9 cellular contexts compared by ENCODE assay signal in the genomic region with DNA sequence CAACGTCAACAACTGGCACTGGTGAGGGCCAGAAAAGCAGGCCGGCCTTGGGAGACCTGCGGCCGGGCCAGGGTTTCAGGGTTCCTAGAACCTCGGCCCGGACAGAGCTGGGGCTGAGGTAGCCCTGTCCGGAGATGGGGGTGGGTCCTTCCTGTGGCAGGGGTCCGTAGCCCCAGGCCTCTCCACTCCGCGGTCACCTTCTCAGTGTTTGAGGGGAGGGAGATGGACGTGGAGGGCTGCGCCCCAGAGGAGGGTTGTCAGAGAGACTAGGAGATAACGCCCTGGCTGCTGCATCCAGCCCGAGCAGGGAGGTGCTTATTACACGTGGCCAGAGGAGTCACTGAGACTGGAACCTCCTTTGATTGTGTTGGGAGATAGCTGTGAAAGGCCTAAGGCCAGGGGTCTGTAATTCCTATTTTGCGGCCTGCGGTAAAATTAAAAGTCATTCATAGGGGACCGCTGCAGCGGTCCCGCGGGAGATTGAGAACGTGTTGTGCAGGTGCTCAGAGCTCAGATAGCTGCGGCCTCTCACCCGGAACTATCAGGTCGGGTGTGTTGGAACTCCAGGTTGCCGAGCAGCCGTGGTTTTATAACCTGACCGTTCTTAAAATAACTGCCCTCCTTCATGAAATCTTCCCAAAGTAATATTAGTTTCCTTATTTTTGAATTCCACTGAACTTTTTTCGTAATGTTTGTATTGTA. TPM values are rescaled to one million over a fixed set of nuclear protein-coding genes. Genes with fewer than 3 reads are reported as not detected.
A peak's percentile ranks its signal among the peaks of the same experiment; 100 is the strongest.
DNase-seq lines count a peak whose midpoint lies in the region; ATAC-seq and TF ChIP-seq lines count a peak whose summit lies in the region.
"Had no signal": no experiment of that assay in that cellular context is flagged by ENCODE, and none has a peak within 500 bp of the region (broad histone marks: within the 10 kb centered on the region; RNA-seq: fewer than 3 reads in every experiment).

No MANE protein-coding gene starts in this region.

- DNase-seq in GM12865 (ENCODE audit: low read depth), result peak; percentile 49
- peak; percentile 65 for DNase-seq in GM23338 (ENCODE audit: low spot score)
- DNase-seq in Karpas-422, result peak; percentile 94
- DNase-seq in activated CD4-positive, alpha-beta T cell treated with anti-CD3 and anti-CD28 coated beads for 48 hours, result peak; percentile 53
- peak in 1 of 2 experiments; percentile 56 for DNase-seq in mesothelial cell of epicardium (ENCODE audit: low spot score in 2 of 2, unreplicated experiment in 2 of 2)
- DNase-seq in stimulated activated naive B cell treated with anti-CD40 and anti-IgM and Interleukin-4, amounts not matched to agents 10 μg/mL and 1 μg/mL and 100 μg/mL, for 72 hours, result peak; percentile 18
- no peak for DNase-seq in dedifferentiated amniotic fluid mesenchymal stem cell (ENCODE audit: extremely low spot score)

- no peaks in the 10 kb centered on the region for H3K9me3 ChIP-seq in Karpas-422 (ENCODE audit: low read length)
- no peaks in the 10 kb centered on the region for H3K9me3 ChIP-seq in ectodermal cell (ENCODE audit: control insufficient read depth, low read length)

- peak overlapping the region; percentile 87 for H3K9ac ChIP-seq in Karpas-422 (ENCODE audit: low read length)

- H3K27ac Mint-ChIP-seq in GM23338 (peak overlapping the region; percentile 100), mesothelial cell of epicardium (peak overlapping the region; percentile 100)
- H3K27ac Mint-ChIP-seq in stimulated activated naive B cell treated with anti-CD40 and anti-IgM and Interleukin-4, amounts not matched to agents 10 μg/mL and 1 μg/mL and 100 μg/mL, for 72 hours, result peak overlapping the region; percentile 100

- H3K27ac ChIP-seq in GM23338 (ENCODE audit: low read depth) (no peak overlapping the region; the same call in 1 of the 2 replicates), Karpas-422 (ENCODE audit: low read length) (peak overlapping the region; percentile 89), ectodermal cell (ENCODE audit: insufficient read depth, low read depth, low read length, poor library complexity, severe bottlenecking) (peak overlapping the region; percentile 79)

- H3K9me3 Mint-ChIP-seq in GM23338 (no peaks in the 10 kb centered on the region; the same call in 2 of the 3 replicates), mesothelial cell of epicardium (no peaks in the 10 kb centered on the region)
- H3K9me3 Mint-ChIP-seq in stimulated activated naive B cell treated with anti-CD40 and anti-IgM and Interleukin-4, amounts not matched to agents 10 μg/mL and 1 μg/mL and 100 μg/mL, for 72 hours, result no peaks in the 10 kb centered on the region

- peaks cover 25% of the 10 kb centered on the region for H4K20me1 ChIP-seq in GM23338 (replicated peaks; ENCODE audit: insufficient read depth)
- H4K20me1 ChIP-seq in Karpas-422 (ENCODE audit: insufficient read depth, low read depth, low read length), result peaks cover 37% of the 10 kb centered on the region

- H3K4me1 ChIP-seq in GM23338 (ENCODE audit: insufficient read depth) (peaks cover 5% of the 10 kb centered on the region), Karpas-422 (ENCODE audit: low read length) (peaks cover 30% of the 10 kb centered on the region), ectodermal cell (ENCODE audit: control insufficient read depth, insufficient read depth, low read length) (peaks cover 12% of the 10 kb centered on the region)

- peaks cover 37% of the 10 kb centered on the region for H3K36me3 ChIP-seq in GM23338 (ENCODE audit: insufficient read depth)
- peaks cover 34% of the 10 kb centered on the region for H3K36me3 ChIP-seq in Karpas-422 (ENCODE audit: insufficient read depth, low read length)
- H3K36me3 ChIP-seq in ectodermal cell (ENCODE audit: control insufficient read depth, insufficient read depth, low read length), result peaks cover 30% of the 10 kb centered on the region

- H3K4me2 ChIP-seq in GM23338, result peak overlapping the region; percentile 85
- peak overlapping the region; percentile 89 for H3K4me2 ChIP-seq in Karpas-422 (ENCODE audit: low read depth, low read length, poor library complexity, severe bottlenecking)

- peaks cover 45% of the 10 kb centered on the region for H3K36me3 Mint-ChIP-seq in GM23338 (ENCODE audit: low read depth)
- H3K36me3 Mint-ChIP-seq in mesothelial cell of epicardium, result peaks cover 23% of the 10 kb centered on the region
- peaks cover 21 to 33% of the 10 kb centered on the region in 2 donors for H3K36me3 Mint-ChIP-seq in stimulated activated naive B cell treated with anti-CD40 and anti-IgM and Interleukin-4, amounts not matched to agents 10 μg/mL and 1 μg/mL and 100 μg/mL, for 72 hours

- H3K27me3 Mint-ChIP-seq in GM23338 (ENCODE audit: insufficient read depth, low read depth, poor library complexity) (peaks cover 12% of the 10 kb centered on the region), mesothelial cell of epicardium (ENCODE audit: low read depth) (no peaks in the 10 kb centered on the region)
- no peaks in the 10 kb centered on the region for H3K27me3 Mint-ChIP-seq in stimulated activated naive B cell treated with anti-CD40 and anti-IgM and Interleukin-4, amounts not matched to agents 10 μg/mL and 1 μg/mL and 100 μg/mL, for 72 hours

- H3K4me1 Mint-ChIP-seq in GM23338 (peaks cover 18% of the 10 kb centered on the region), mesothelial cell of epicardium (peaks cover 24% of the 10 kb centered on the region)
- peaks cover 19 to 48% of the 10 kb centered on the region in 2 donors for H3K4me1 Mint-ChIP-seq in stimulated activated naive B cell treated with anti-CD40 and anti-IgM and Interleukin-4, amounts not matched to agents 10 μg/mL and 1 μg/mL and 100 μg/mL, for 72 hours

- peaks cover 49% of the 10 kb centered on the region for H3K79me2 ChIP-seq in GM23338 (replicated peaks; ENCODE audit: insufficient read depth)
- peaks cover 69% of the 10 kb centered on the region for H3K79me2 ChIP-seq in Karpas-422 (ENCODE audit: low read length)

- H3K4me3 ChIP-seq in GM12865 (ENCODE audit: low read depth, low read length) (peak overlapping the region; percentile 77), GM23338 (peak overlapping the region; percentile 80), Karpas-422 (ENCODE audit: low read length) (peak overlapping the region; percentile 94), ectodermal cell (ENCODE audit: insufficient read depth, low read depth, low read length) (peak overlapping the region; percentile 98)

- TF ChIP-seq CTCF in GM12865 (IDR thresholded peaks at IDR 0.05; ENCODE audit: insufficient read depth, low read depth, low read length, missing control alignments) (no peak), GM23338 (conservative IDR thresholded peaks at IDR 0.05; ENCODE audit: low read depth in 2 of 2) (no peak), mesothelial cell of epicardium (IDR thresholded peaks at IDR 0.05; ENCODE audit: unreplicated experiment) (no peak)

- WGBS in ectodermal cell, 2 experiments, result 0 to 1% methylated on average over 28 to 29 of the region's 29 CpGs

- H3F3A ChIP-seq in GM23338 (replicated peaks; ENCODE audit: low read depth), result no peaks in the 10 kb centered on the region

- ATAC-seq in GM23338, result peak; percentile 36
- peak; percentile 32 to 35 for ATAC-seq in stimulated activated naive B cell treated with anti-CD40 and anti-IgM and Interleukin-4, amounts not matched to agents 10 μg/mL and 1 μg/mL and 100 μg/mL, for 72 hours (replicated peaks)

- H3K27me3 ChIP-seq in GM23338 (ENCODE audit: insufficient read depth), result no peaks in the 10 kb centered on the region
- no peaks in the 10 kb centered on the region for H3K27me3 ChIP-seq in Karpas-422 (ENCODE audit: low read length)
- H3K27me3 ChIP-seq in ectodermal cell (ENCODE audit: control insufficient read depth, insufficient read depth, low read length, poor library complexity, severe bottlenecking), result no peaks in the 10 kb centered on the region

- H3K4me3 Mint-ChIP-seq in GM23338 (peak overlapping the region; percentile 99), mesothelial cell of epicardium (peak overlapping the region; percentile 100)
- peak overlapping the region; percentile 98 to 99 for H3K4me3 Mint-ChIP-seq in stimulated activated naive B cell treated with anti-CD40 and anti-IgM and Interleukin-4, amounts not matched to agents 10 μg/mL and 1 μg/mL and 100 μg/mL, for 72 hours

- H3K9me2 ChIP-seq in GM23338 (ENCODE audit: insufficient read depth), result no peaks in the 10 kb centered on the region
- no peaks in the 10 kb centered on the region for H3K9me2 ChIP-seq in Karpas-422 (replicated peaks; ENCODE audit: insufficient read depth, low read length)

- peak overlapping the region; percentile 61; the same call in 1 of the 2 replicates for H2AFZ ChIP-seq in GM23338
- H2AFZ ChIP-seq in Karpas-422 (ENCODE audit: low read length), result peak overlapping the region; percentile 97; the same call in 1 of the 2 replicates

RNA-seq across cellular contexts. Expression of a gene that starts 0.5 kb away (rescaled TPM):
- total RNA-seq in GM23338 (2014; rRNA removed; shearing (Covaris generic)), result 175 and 177 TPM in 2 replicates
- 213 TPM in 2 replicates for polyA plus RNA-seq in GM23338 (2016; fragmentation: Nextera tagmentation; extraction: Ambion mirVana)
- total RNA-seq in Karpas-422 (2014; rRNA removed; shearing (Covaris generic); ENCODE audit: low replicate concordance), result 200 and 369 TPM in 2 replicates
- 109 TPM for polyA plus RNA-seq in ectodermal cell (2013, experiment 1 of 4)
- 96.1 TPM for polyA plus RNA-seq in ectodermal cell (2013, experiment 2 of 4)
- polyA plus RNA-seq in ectodermal cell (2013, experiment 3 of 4), result 89.6 TPM
- 92.3 TPM for polyA plus RNA-seq in ectodermal cell (2013, experiment 4 of 4)
- 99.9 to 125 TPM (median 119 TPM) in 3 replicates for total RNA-seq in mesothelial cell of epicardium

RNA-seq across cellular contexts. Expression of a gene that starts 1.0 kb away (rescaled TPM):
- total RNA-seq in GM23338 (2014; rRNA removed; shearing (Covaris generic)), result 21.8 and 27.1 TPM in 2 replicates
- 7.8 and 9.4 TPM in 2 replicates for polyA plus RNA-seq in GM23338 (2016; fragmentation: Nextera tagmentation; extraction: Ambion mirVana)
- 33.9 and 39.0 TPM in 2 replicates for total RNA-seq in Karpas-422 (2014; rRNA removed; shearing (Covaris generic); ENCODE audit: low replicate concordance)
- polyA plus RNA-seq in ectodermal cell (2013, experiment 1 of 4), result 37.0 TPM
- polyA plus RNA-seq in ectodermal cell (2013, experiment 2 of 4), result 33.8 TPM
- polyA plus RNA-seq in ectodermal cell (2013, experiment 3 of 4), result 31.5 TPM
- polyA plus RNA-seq in ectodermal cell (2013, experiment 4 of 4), result 33.6 TPM
- 25.8 to 29.7 TPM (median 27.8 TPM) in 3 replicates for total RNA-seq in mesothelial cell of epicardium

RNA-seq across cellular contexts. Expression of a gene that starts 35.1 kb away (rescaled TPM):
- not detected in 2 replicates for total RNA-seq in GM23338 (2014; rRNA removed; shearing (Covaris generic))
- polyA plus RNA-seq in GM23338 (2016; fragmentation: Nextera tagmentation; extraction: Ambion mirVana), result 0.24 TPM in 1 of 2 replicates, not detected in the other
- 0.60 and 0.97 TPM in 2 replicates for total RNA-seq in Karpas-422 (2014; rRNA removed; shearing (Covaris generic); ENCODE audit: low replicate concordance)
- 0.56 TPM for polyA plus RNA-seq in ectodermal cell (2013, experiment 1 of 4)
- polyA plus RNA-seq in ectodermal cell (2013, experiment 2 of 4), result 0.27 TPM
- 0.27 TPM for polyA plus RNA-seq in ectodermal cell (2013, experiment 3 of 4)
- 0.41 TPM for polyA plus RNA-seq in ectodermal cell (2013, experiment 4 of 4)
- total RNA-seq in mesothelial cell of epicardium, result 0.63 to 1.1 TPM (median 0.84 TPM) in 3 replicates

RNA-seq across cellular contexts. Expression of a gene that starts 40.2 kb away (rescaled TPM):
- 0.69 and 2.7 TPM in 2 replicates for total RNA-seq in GM23338 (2014; rRNA removed; shearing (Covaris generic))
- polyA plus RNA-seq in GM23338 (2016; fragmentation: Nextera tagmentation; extraction: Ambion mirVana), result 0.45 and 1.3 TPM in 2 replicates
- 0.11 and 0.89 TPM in 2 replicates for total RNA-seq in Karpas-422 (2014; rRNA removed; shearing (Covaris generic); ENCODE audit: low replicate concordance)
- 0.33 TPM for polyA plus RNA-seq in ectodermal cell (2013, experiment 1 of 4)
- polyA plus RNA-seq in ectodermal cell (2013, experiment 2 of 4), result 0.44 TPM
- polyA plus RNA-seq in ectodermal cell (2013, experiment 3 of 4), result 0.16 TPM
- polyA plus RNA-seq in ectodermal cell (2013, experiment 4 of 4), result 0.08 TPM
- 0.18 to 0.25 TPM (median 0.24 TPM) in 3 replicates for total RNA-seq in mesothelial cell of epicardium
- total RNA-seq: pulmonary artery endothelial cell had no signal
